In the genomic region with DNA sequence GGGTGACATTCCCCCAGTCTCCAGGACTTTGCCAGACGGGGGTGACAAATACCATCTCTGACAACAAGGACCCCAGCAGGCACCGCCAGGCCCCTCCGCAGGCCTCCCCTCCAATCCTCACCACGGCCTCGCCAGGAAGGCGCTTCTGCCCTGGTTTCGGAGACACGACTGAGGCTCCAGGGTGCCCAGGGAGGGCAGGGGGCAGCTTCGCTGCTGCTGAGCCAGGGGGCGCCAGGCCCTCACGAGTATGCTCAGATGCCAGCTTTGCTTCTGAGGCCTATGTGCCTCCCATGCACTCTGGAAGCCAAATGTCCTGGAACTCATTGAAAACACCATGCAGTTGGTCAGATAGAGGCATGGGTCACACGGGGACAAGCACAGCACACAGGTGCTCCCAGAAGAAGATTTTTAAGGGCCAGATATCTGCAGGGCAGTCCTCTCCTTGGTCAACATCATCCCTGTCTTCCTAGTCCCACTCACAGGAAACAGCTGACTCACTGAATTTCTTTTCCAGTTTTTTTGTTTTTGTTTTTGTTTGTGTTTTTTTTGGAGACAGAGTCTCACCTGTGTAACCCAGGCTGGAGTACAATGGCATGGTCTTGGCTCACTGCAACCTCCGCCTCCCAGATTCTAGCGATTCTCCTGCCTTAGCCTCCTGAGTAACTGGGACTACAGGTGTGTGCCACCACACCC, we compare ENCODE assay signal across 9 cellular contexts. TPM values are rescaled to one million over a fixed set of nuclear protein-coding genes. Genes with fewer than 3 reads are reported as not detected.
DNase-seq lines count a peak whose midpoint lies in the region; ATAC-seq and TF ChIP-seq lines count a peak whose summit lies in the region.
"Had no signal": no experiment of that assay in that cellular context is flagged by ENCODE, and none has a peak within 500 bp of the region (broad histone marks: within the 10 kb centered on the region; RNA-seq: fewer than 3 reads in every experiment).

No MANE protein-coding gene starts in this region.

- no peaks in the 10 kb centered on the region for H3K27me3 Mint-ChIP-seq in CD4-positive, alpha-beta T cell
- H3K27me3 Mint-ChIP-seq in memory B cell = no peaks in the 10 kb centered on the region

- H3K27me3 ChIP-seq in CD4-positive, alpha-beta T cell (ENCODE audit: control insufficient read depth, insufficient read depth, low read length) = no peaks in the 10 kb centered on the region
- H3K27me3 ChIP-seq in esophagus squamous epithelium = no peaks in the 10 kb centered on the region

- no peaks in the 10 kb centered on the region for H3K9me3 ChIP-seq in CD4-positive, alpha-beta T cell (ENCODE audit: control insufficient read depth, low read length)
- no peaks in the 10 kb centered on the region for H3K9me3 ChIP-seq in esophagus squamous epithelium

- no peak overlapping the region for H3K4me3 ChIP-seq in HFF-Myc (replicated peaks; ENCODE audit: low read depth, low read length)
- H3K4me3 ChIP-seq in esophagus squamous epithelium = no peak overlapping the region

- no peaks in the 10 kb centered on the region for H3K36me3 Mint-ChIP-seq in CD4-positive, alpha-beta T cell (ENCODE audit: low read depth)
- H3K36me3 Mint-ChIP-seq in memory B cell = peaks cover 6% of the 10 kb centered on the region

- H3K27ac Mint-ChIP-seq in CD4-positive, alpha-beta T cell = peak overlapping the region; percentile 24
- no peak overlapping the region for H3K27ac Mint-ChIP-seq in memory B cell

- no peak overlapping the region for H3K4me3 Mint-ChIP-seq in CD4-positive, alpha-beta T cell
- H3K4me3 Mint-ChIP-seq in memory B cell = no peak overlapping the region

- peak; percentile 54 for ATAC-seq in CD4-positive, alpha-beta T cell (ENCODE audit: poor library complexity)
- ATAC-seq in memory B cell (ENCODE audit: low read depth) (peak; percentile 59), HG03095 (IDR thresholded peaks at IDR 0.05; ENCODE audit: unreplicated experiment) (no peak), HG03097 (IDR thresholded peaks at IDR 0.05; ENCODE audit: low FRiP score, unreplicated experiment) (no peak)

- TF ChIP-seq POLR2A in esophagus squamous epithelium (IDR thresholded peaks at IDR 0.05) = no peak

- no peaks in the 10 kb centered on the region for H3K4me1 ChIP-seq in esophagus squamous epithelium

- peaks cover 10% of the 10 kb centered on the region for H3K4me1 Mint-ChIP-seq in CD4-positive, alpha-beta T cell (ENCODE audit: low read depth)
- H3K4me1 Mint-ChIP-seq in memory B cell = peaks cover 5% of the 10 kb centered on the region

- DNase-seq in CD4-positive, alpha-beta T cell = peak in 3 of 10 experiments; percentile 27 to 35 (median 34)
- DNase-seq in HFF-Myc (ENCODE audit: extremely low read depth, low read depth) = no peak
- peak; percentile 40 for DNase-seq in activated naive CD4-positive, alpha-beta T cell treated with anti-CD3 and anti-CD28 coated beads, Interleukin-2, amount 50 U/mL, for 16 hours
- no peak for DNase-seq in memory B cell (ENCODE audit: low spot score in 2 of 2)
- DNase-seq in esophagus squamous epithelium (lab: John Stamatoyannopoulos, UW) = no peak
- no peak for DNase-seq in retina
- DNase-seq: NCI-H2029 had no signal

- POLR2A ChIA-PET in CD4-positive, alpha-beta T cell (lab: Charles Lee) = interaction anchor here (1.0 kb wide), 1 partner anchor 322 kb away, joined by 3 read pairs; no protein-coding TSS in a partner anchor

- intact Hi-C loops in CD4-positive, alpha-beta T cell (cut with DNase I, micrococcal nuclease) = no loop called here
- intact Hi-C loops in esophagus squamous epithelium (cut with DNase I) = no loop called here

- 88 to 91% methylated on average over 3 to 6 of the region's 14 CpGs for WGBS in esophagus squamous epithelium, 2 donors

- no peak overlapping the region for H3K27ac ChIP-seq in CD4-positive, alpha-beta T cell (ENCODE audit: low read depth, low read length)
- no peak overlapping the region for H3K27ac ChIP-seq in esophagus squamous epithelium

- no peaks in the 10 kb centered on the region for H3K36me3 ChIP-seq in esophagus squamous epithelium

- CTCF ChIA-PET in CD4-positive, alpha-beta T cell (lab: Charles Lee) = interaction anchor here (0.7 to 2.1 kb wide), 4 partner anchors 12 to 33 kb away, joined by 3 to 18 read pairs (median 4); no protein-coding TSS in a partner anchor

- peak; percentile 34 for TF ChIP-seq CTCF in CD4-positive, alpha-beta T cell (IDR thresholded peaks at IDR 0.05)
- TF ChIP-seq CTCF in HFF-Myc (IDR thresholded peaks at IDR 0.05; ENCODE audit: low read depth, low read length, missing control alignments) (peak; percentile 22), esophagus squamous epithelium (IDR thresholded peaks at IDR 0.05) (peak in 1 of 6 experiments; percentile 17)

- H3K9me3 Mint-ChIP-seq in CD4-positive, alpha-beta T cell = no peaks in the 10 kb centered on the region
- no peaks in the 10 kb centered on the region for H3K9me3 Mint-ChIP-seq in memory B cell

RNA-seq across cellular contexts. Expression of gene BID, which starts 19.9 kb away (rescaled TPM):
- 10 to 100 TPM in 1 of 2 experiments, 1 to 10 TPM in 1; 8.9 to 10.3 TPM for total RNA-seq in CD4-positive, alpha-beta T cell
- total RNA-seq in esophagus squamous epithelium = 10 to 100 TPM; 10.6 to 32.9 (median 22.7) TPM

Comparison
In these comparisons a context has a peak if more than half of its experiments do, and no peak if none do; other contexts are left out.
1. ATAC-seq: peak in CD4-positive, alpha-beta T cell (single experiment) and memory B cell (single experiment); none in HG03095 (single experiment) and HG03097 (single experiment).